19 cellular contexts compared by ENCODE assay signal in genomic region chr16:53780051-53780450, GRCh38.
DNase-seq lines count a peak whose midpoint lies in the region; ATAC-seq and TF ChIP-seq lines count a peak whose summit lies in the region.
"Had no signal": no experiment of that assay in that cellular context is flagged by ENCODE, and none has a peak within 500 bp of the region (broad histone marks: within the 10 kb centered on the region; RNA-seq: fewer than 3 reads in every experiment).

No MANE protein-coding gene starts in this region.

- H3K4me3 ChIP-seq in IMR-90 (ENCODE audit: insufficient read depth, low read depth, low read length), result no peak overlapping the region
- H3K4me3 ChIP-seq: hepatocyte, upper lobe of left lung had no signal

- peaks cover 13% of the 10 kb centered on the region; the same call in 1 of the 2 replicates for H4K20me1 ChIP-seq in IMR-90 (ENCODE audit: insufficient read depth, low read length)

- 0 out of 2 replicates have a peak overlapping the region, but pooled peaks have one; percentile 20 for H2BK20ac ChIP-seq in IMR-90 (ENCODE audit: low read depth, low read length)

- POLR2A ChIA-PET in IMR-90 (lab: Charles Lee; ENCODE audit: unreplicated experiment), result no interaction called here

- H3K27me3 Mint-ChIP-seq in central memory CD8-positive, alpha-beta T cell, result no peaks in the 10 kb centered on the region

- no CpG with 5 or more reads among the region's 3 CpGs for WGBS in IMR-90 (ENCODE audit: extremely low coverage in 2 of 2, insufficient read length in 1 of 2), 2 experiments

- H2BK15ac ChIP-seq in IMR-90 (ENCODE audit: low read depth, low read length), result peak overlapping the region; percentile 57; the same call in 1 of the 3 replicates

- H3K18ac ChIP-seq in IMR-90 (ENCODE audit: low read depth, low read length), result peak overlapping the region; percentile 8; the same call in 1 of the 2 replicates

- H3K36me3 ChIP-seq in IMR-90 (ENCODE audit: control insufficient read depth, insufficient read depth, low read length), result no peaks in the 10 kb centered on the region
- H3K36me3 ChIP-seq: upper lobe of left lung had no signal

- no peak overlapping the region for H3K56ac ChIP-seq in IMR-90 (ENCODE audit: extremely low read depth, insufficient read depth, low read length)

- TF ChIP-seq CTCF in 22Rv1 (IDR thresholded peaks at IDR 0.05) (no peak), IMR-90 (conservative IDR thresholded peaks at IDR 0.05; ENCODE audit: low read depth, low read length) (no peak)

- H3K9me3 Mint-ChIP-seq in central memory CD8-positive, alpha-beta T cell, result no peaks in the 10 kb centered on the region

- intact Hi-C loops in IMR-90 (cut with micrococcal nuclease), result no loop called here

- no peaks in the 10 kb centered on the region for H3K9me3 ChIP-seq in IMR-90 (ENCODE audit: control insufficient read depth, insufficient read depth, low read length)
- H3K9me3 ChIP-seq: upper lobe of left lung had no signal

- no peak for ATAC-seq in IMR-90 (ENCODE audit: low read depth)
- ATAC-seq in central memory CD8-positive, alpha-beta T cell (replicated peaks; ENCODE audit: extremely low read depth, poor library complexity, severe bottlenecking), result no peak
- no peak for ATAC-seq in HG02840 (IDR thresholded peaks at IDR 0.05; ENCODE audit: low FRiP score, unreplicated experiment)
- no peak for ATAC-seq in HG02678 (IDR thresholded peaks at IDR 0.05; ENCODE audit: unreplicated experiment)

- peak overlapping the region; percentile 51; the same call in 1 of the 2 replicates for H2AK5ac ChIP-seq in IMR-90 (ENCODE audit: low read depth, low read length)

- H3K27ac ChIP-seq in 22Rv1, result peak overlapping the region; percentile 94
- H3K27ac ChIP-seq in IMR-90 (ENCODE audit: insufficient read depth, low read length), result no peak overlapping the region
- H3K27ac ChIP-seq: hepatocyte had no signal

- dilution Hi-C loops in IMR-90 (cut with HindIII; ENCODE audit: low sequenced_read_pairs, unreplicated experiment), result no loop called here

- H3K4me1 ChIP-seq in IMR-90 (ENCODE audit: control insufficient read depth, insufficient read depth, low read length), result peaks cover 12% of the 10 kb centered on the region

- peaks cover 3% of the 10 kb centered on the region for H3K36me3 Mint-ChIP-seq in central memory CD8-positive, alpha-beta T cell (ENCODE audit: insufficient read depth)

- H3K9me1 ChIP-seq in IMR-90 (ENCODE audit: insufficient read depth, low read length), result peaks cover 6% of the 10 kb centered on the region

- CTCF ChIA-PET in IMR-90 (lab: Yijun Ruan, JAX), result no interaction called here

- peak overlapping the region; percentile 36; the same call in 1 of the 2 replicates for H3K14ac ChIP-seq in IMR-90 (replicated peaks; ENCODE audit: low read depth, low read length)

- H3K4me1 Mint-ChIP-seq in central memory CD8-positive, alpha-beta T cell, result peaks cover 42% of the 10 kb centered on the region

- no peak overlapping the region for H3K4me3 Mint-ChIP-seq in central memory CD8-positive, alpha-beta T cell

- H2BK120ac ChIP-seq in IMR-90 (ENCODE audit: low read depth, low read length), result 0 out of 2 replicates have a peak overlapping the region, but pooled peaks have one; percentile 33

- DNase-seq in IMR-90, result no peak
- no peak for DNase-seq in central memory CD8-positive, alpha-beta T cell (ENCODE audit: low spot score in 2 of 2)
- peak; percentile 36 for DNase-seq in mucosa of gallbladder (ENCODE audit: low spot score)
- DNase-seq in amniotic stem cell (lab: John Stamatoyannopoulos, UW), result no peak
- DNase-seq in dedifferentiated amniotic fluid mesenchymal stem cell (ENCODE audit: extremely low spot score), result no peak
- DNase-seq: ACHN; activated CD4-positive, CD25-positive, alpha-beta regulatory T cell treated with anti-CD3 and anti-CD28 coated beads, Interleukin-2, amount 50 U/mL, for 72 hours; central memory CD4-positive, alpha-beta T cell; NCI-H187; NCI-H524; retina; stimulated activated CD4-positive, alpha-beta T cell treated with anti-CD3 and anti-CD28 coated beads, Interleukin-15, amount 100 ng/mL, for 24 hours; stimulated activated naive CD4-positive, alpha-beta T cell treated with Interleukin-2 at 50 U/mL for 16 hours; T-helper 9 cell had no signal

- H3K79me1 ChIP-seq in IMR-90 (ENCODE audit: low read depth in 1 of 2, low read length in 2 of 2), result peaks cover 36 to 51% of the 10 kb centered on the region in 2 experiments

- H4K91ac ChIP-seq in IMR-90 (ENCODE audit: insufficient read depth, low read depth, low read length), result peak overlapping the region; percentile 9; the same call in 1 of the 2 replicates

- H3K4me2 ChIP-seq in IMR-90 (ENCODE audit: low read depth, low read length), result no peak overlapping the region
- H3K4me2 ChIP-seq: hepatocyte had no signal

- no peak for TF ChIP-seq RAD21 in IMR-90 (IDR thresholded peaks at IDR 0.05; ENCODE audit: low read length)

- no peak overlapping the region; a peak in 1 of 4 replicates for H4K8ac ChIP-seq in IMR-90 (ENCODE audit: low read depth in 2 of 2, low read length in 2 of 2)

- no peak overlapping the region for H2AFZ ChIP-seq in IMR-90 (replicated peaks; ENCODE audit: low read length, poor library complexity)
- H2AFZ ChIP-seq: hepatocyte had no signal

- H3K27ac Mint-ChIP-seq in central memory CD8-positive, alpha-beta T cell (ENCODE audit: low read depth), result peak overlapping the region; percentile 77

- no peak overlapping the region for H2AK9ac ChIP-seq in IMR-90 (replicated peaks; ENCODE audit: low read depth, low read length, poor library complexity)

- H3K27me3 ChIP-seq in IMR-90 (ENCODE audit: control insufficient read depth, insufficient read depth, low read length), result no peaks in the 10 kb centered on the region
- H3K27me3 ChIP-seq: hepatocyte, upper lobe of left lung had no signal

- no peak overlapping the region for H2BK5ac ChIP-seq in IMR-90 (ENCODE audit: low read depth, low read length, poor library complexity, severe bottlenecking)

- TF ChIP-seq POLR2A in IMR-90 (IDR thresholded peaks at IDR 0.05; ENCODE audit: low read depth, low read length), result no peak

- H3K4ac ChIP-seq in IMR-90 (ENCODE audit: low read depth, low read length), result peak overlapping the region; percentile 52

- no TSS peak for BruUV-seq in IMR-90 (replicated peaks; lab: Mats Ljungman, UMichigan)

- peak overlapping the region; percentile 11 for H3K23ac ChIP-seq in IMR-90 (ENCODE audit: low read depth, low read length)

- no peak overlapping the region for H3K9ac ChIP-seq in IMR-90 (ENCODE audit: low read depth, low read length)

- no peak overlapping the region for H4K5ac ChIP-seq in IMR-90 (ENCODE audit: low read depth, low read length)

- in situ Hi-C loops in IMR-90 (cut with MboI; ENCODE audit: low sequenced_read_pairs), result no loop called here

TF ChIP-seq in IMR-90, 13 proteins besides CTCF, POLR2A, EP300 and RAD21:
- TF ChIP-seq CEBPB (IDR thresholded peaks at IDR 0.05; ENCODE audit: low read depth, low read length) (no peak), SMC3 (IDR thresholded peaks at IDR 0.05; ENCODE audit: low read depth, low read length) (no peak), MAZ (IDR thresholded peaks at IDR 0.05; ENCODE audit: borderline replicate concordance, low read depth, low read length) (no peak), NFE2L2 (IDR thresholded peaks at IDR 0.05; ENCODE audit: low read depth, low read length) (no peak), CHD1 (IDR thresholded peaks at IDR 0.05; ENCODE audit: low read depth, low read length) (no peak), RCOR1 (IDR thresholded peaks at IDR 0.05; ENCODE audit: insufficient replicate concordance, low read length) (no peak), BHLHE40 (IDR thresholded peaks at IDR 0.05; ENCODE audit: low read depth, low read length) (no peak), RFX5 (IDR thresholded peaks at IDR 0.05; ENCODE audit: low read depth, low read length) (no peak), ELK1 (IDR thresholded peaks at IDR 0.05; ENCODE audit: borderline replicate concordance, low read depth, low read length) (no peak), FOS (IDR thresholded peaks at IDR 0.05; ENCODE audit: low read depth, low read length) (no peak)
